Comparison of ENCODE assay signal across 21 cellular contexts in genomic region chr7:44294325-44295069, GRCh38. TPM values are rescaled to one million over a fixed set of nuclear protein-coding genes. Genes with fewer than 3 reads are reported as not detected.
DNase-seq lines count a peak whose midpoint lies in the region; ATAC-seq and TF ChIP-seq lines count a peak whose summit lies in the region.
"Had no signal": no experiment of that assay in that cellular context is flagged by ENCODE, and none has a peak within 500 bp of the region (broad histone marks: within the 10 kb centered on the region; RNA-seq: fewer than 3 reads in every experiment).

No MANE protein-coding gene starts in this region.

- no peak overlapping the region for H3K27ac ChIP-seq in testis
- H3K27ac ChIP-seq: stomach, uterus had no signal

- WGBS in testis, 2 donors, result 85 to 90% methylated on average over 2 of the region's 2 CpGs

- H3K9me3 ChIP-seq in testis, result no peaks in the 10 kb centered on the region
- H3K9me3 ChIP-seq: MG63, stomach, uterus had no signal

- intact Hi-C loops in testis (cut with DNase I; ENCODE audit: low total_unique reads), result no loop called here

- no peaks in the 10 kb centered on the region for H3K4me1 Mint-ChIP-seq in activated T-cell treated with anti-CD3 and anti-CD28 coated beads, Interleukin-2, amount 50 U/mL, for 24 hours (ENCODE audit: low read depth)
- H3K4me1 Mint-ChIP-seq in activated CD8-positive, alpha-beta memory T cell treated with anti-CD3 and anti-CD28 coated beads, Interleukin-2, amount 10 ng/mL, durations not matched to agents 7 days and 5 days, result no peaks in the 10 kb centered on the region
- H3K4me1 Mint-ChIP-seq: immature natural killer cell, naive B cell had no signal

- H3K27me3 ChIP-seq in testis, result no peaks in the 10 kb centered on the region
- H3K27me3 ChIP-seq: uterus had no signal

- no peak overlapping the region for H3K4me3 Mint-ChIP-seq in activated T-cell treated with anti-CD3 and anti-CD28 coated beads, Interleukin-2, amount 50 U/mL, for 24 hours
- H3K4me3 Mint-ChIP-seq in activated CD8-positive, alpha-beta memory T cell treated with anti-CD3 and anti-CD28 coated beads, Interleukin-2, amount 10 ng/mL, durations not matched to agents 7 days and 5 days, result no peak overlapping the region
- H3K4me3 Mint-ChIP-seq: CD4-positive, alpha-beta T cell; IgD-negative memory B cell; immature natural killer cell; naive B cell had no signal

- TF ChIP-seq POLR2A in testis (IDR thresholded peaks at IDR 0.05), result no peak

- H3K4me1 ChIP-seq in testis, result peaks cover 6% of the 10 kb centered on the region
- H3K4me1 ChIP-seq: uterus had no signal

- H3K27ac Mint-ChIP-seq in activated T-cell treated with anti-CD3 and anti-CD28 coated beads, Interleukin-2, amount 50 U/mL, for 24 hours, result no peak overlapping the region
- H3K27ac Mint-ChIP-seq in activated CD8-positive, alpha-beta memory T cell treated with anti-CD3 and anti-CD28 coated beads, Interleukin-2, amount 10 ng/mL, durations not matched to agents 7 days and 5 days, result no peak overlapping the region
- H3K27ac Mint-ChIP-seq: CD4-positive, alpha-beta T cell; immature natural killer cell; naive B cell had no signal

- peaks cover 58% of the 10 kb centered on the region for H3K27me3 Mint-ChIP-seq in activated T-cell treated with anti-CD3 and anti-CD28 coated beads, Interleukin-2, amount 50 U/mL, for 24 hours
- peaks cover 73% of the 10 kb centered on the region for H3K27me3 Mint-ChIP-seq in activated CD8-positive, alpha-beta memory T cell treated with anti-CD3 and anti-CD28 coated beads, Interleukin-2, amount 10 ng/mL, durations not matched to agents 7 days and 5 days

- H3K36me3 ChIP-seq in testis (ENCODE audit: low read depth, missing control alignments), result no peaks in the 10 kb centered on the region
- H3K36me3 ChIP-seq: MG63, stomach, uterus had no signal

- H3K9me3 Mint-ChIP-seq in activated T-cell treated with anti-CD3 and anti-CD28 coated beads, Interleukin-2, amount 50 U/mL, for 24 hours, result no peaks in the 10 kb centered on the region
- no peaks in the 10 kb centered on the region for H3K9me3 Mint-ChIP-seq in activated CD8-positive, alpha-beta memory T cell treated with anti-CD3 and anti-CD28 coated beads, Interleukin-2, amount 10 ng/mL, durations not matched to agents 7 days and 5 days (ENCODE audit: low read depth)
- H3K9me3 Mint-ChIP-seq: CD4-positive, alpha-beta T cell had no signal

- TF ChIP-seq CTCF in testis (IDR thresholded peaks at IDR 0.05), result no peak

- H3K36me3 Mint-ChIP-seq in activated T-cell treated with anti-CD3 and anti-CD28 coated beads, Interleukin-2, amount 50 U/mL, for 24 hours (ENCODE audit: low read depth), result no peaks in the 10 kb centered on the region
- no peaks in the 10 kb centered on the region for H3K36me3 Mint-ChIP-seq in activated CD8-positive, alpha-beta memory T cell treated with anti-CD3 and anti-CD28 coated beads, Interleukin-2, amount 10 ng/mL, durations not matched to agents 7 days and 5 days
- H3K36me3 Mint-ChIP-seq: IgD-negative memory B cell, immature natural killer cell, naive B cell had no signal

- ATAC-seq in activated CD8-positive, alpha-beta memory T cell treated with anti-CD3 and anti-CD28 coated beads, Interleukin-2, amount 10 ng/mL, durations not matched to agents 7 days and 5 days, result no peak
- ATAC-seq in left lobe of liver, result no peak
- no peak for ATAC-seq in HG02852 (IDR thresholded peaks at IDR 0.05; ENCODE audit: unreplicated experiment)
- no peak for ATAC-seq in HG02973 (IDR thresholded peaks at IDR 0.05; ENCODE audit: unreplicated experiment)
- ATAC-seq: PC-3 had no signal

- peak; percentile 13 for DNase-seq in activated T-cell treated with anti-CD3 and anti-CD28 coated beads, Interleukin-2, amount 50 U/mL, for 24 hours
- DNase-seq in activated T-cell treated with anti-CD3 and anti-CD28 coated beads, Interleukin-2, amount 50 U/mL, for 48 hours, result no peak
- peak; percentile 19 for DNase-seq in activated CD8-positive, alpha-beta memory T cell treated with anti-CD3 and anti-CD28 coated beads, Interleukin-2, amount 10 ng/mL, durations not matched to agents 7 days and 5 days
- DNase-seq in left lobe of liver (ENCODE audit: low spot score) (peak; percentile 28), testis (peak; percentile 3), NCI-H774 (lab: John Stamatoyannopoulos, UW) (no peak)
- DNase-seq: HCEC 1CT; immature natural killer cell; MG63; naive B cell; NCI-H1436; NCI-H2171 treated with DMSO at 0.1 percent for 48 hours; PC-3; small intestine; stimulated activated CD4-positive, alpha-beta T cell treated with anti-CD3 and anti-CD28 coated beads, Interleukin-4, amount 100 ng/mL, for 1 hour had no signal

- CTCF ChIA-PET in activated CD8-positive, alpha-beta memory T cell treated with anti-CD3 and anti-CD28 coated beads, Interleukin-2, amount 10 ng/mL, durations not matched to agents 7 days and 5 days (lab: Charles Lee), result no interaction called here

- no peak overlapping the region for H3K4me3 ChIP-seq in testis
- H3K4me3 ChIP-seq: MG63, stomach, uterus had no signal

RNA-seq across cellular contexts. Expression of gene CAMK2B, which starts 30.9 kb away (rescaled TPM):
- under 1 TPM in 1 of 2 experiments, not detected in 1; 0.63 TPM for total RNA-seq in activated CD8-positive, alpha-beta memory T cell treated with anti-CD3 and anti-CD28 coated beads, Interleukin-2, amount 10 ng/mL, durations not matched to agents 7 days and 5 days
- total RNA-seq in left lobe of liver, result 5.0 TPM
- total RNA-seq in testis, result 10 to 100 TPM; 12.1 to 12.5 TPM
- 4.0 TPM for polyA plus RNA-seq in testis (ENCODE audit: insufficient read depth, low read depth, low replicate concordance)
- total RNA-seq: CD4-positive, alpha-beta T cell had no signal
- polyA plus RNA-seq: IgD-negative memory B cell, immature natural killer cell had no signal

Comparison
In these comparisons a context has a peak if more than half of its experiments do, and no peak if none do; other contexts are left out.
1. DNase-seq: peak in activated T-cell treated with anti-CD3 and anti-CD28 coated beads, Interleukin-2, amount 50 U/mL, for 24 hours (single experiment), activated CD8-positive, alpha-beta memory T cell treated with anti-CD3 and anti-CD28 coated beads, Interleukin-2, amount 10 ng/mL, durations not matched to agents 7 days and 5 days (single experiment), left lobe of liver (single experiment) and testis (single experiment); none in activated T-cell treated with anti-CD3 and anti-CD28 coated beads, Interleukin-2, amount 50 U/mL, for 48 hours (0 of 2) and NCI-H774 (single experiment).